28 cellular contexts compared by ENCODE assay signal in genomic region chr7:18780266-18780665, GRCh38.
"Had no signal": no experiment of that assay in that cellular context is flagged by ENCODE, and none has a peak within 500 bp of the region (broad histone marks: within the 10 kb centered on the region; RNA-seq: fewer than 3 reads in every experiment).

No MANE protein-coding gene starts in this region.

- H3K9me2 ChIP-seq: SK-N-SH had no signal

- H3K27ac Mint-ChIP-seq: activated CD4-positive, alpha-beta memory T cell treated with anti-CD3 and anti-CD28 coated beads for 36 hours; activated CD4-positive, alpha-beta T cell treated with anti-CD3 and anti-CD28 coated beads for 36 hours; activated CD4-positive, alpha-beta T cell treated with anti-CD3 and anti-CD28 coated beads, Interleukin-2, amount 10 ng/mL, durations not matched to agents 7 days and 5 days; activated CD8-positive, alpha-beta memory T cell treated with anti-CD3 and anti-CD28 coated beads, Interleukin-2, amount 10 ng/mL, durations not matched to agents 7 days and 5 days; activated naive CD8-positive, alpha-beta T cell treated with anti-CD3 and anti-CD28 coated beads for 36 hours; T-helper 1 cell treated with Interleukin-12 subunit alpha and Interleukin-12 subunit beta and Interleukin-4 antibody, amounts not matched to agents 30 μg/mL and 1 μg/mL, for 36 hours; T-helper 2 cell treated with Interferon-gamma antibody and Interleukin-4, amounts not matched to agents 5 μg/mL and 100 μg/mL, for 36 hours; WTC11 had no signal

- H3K36me3 ChIP-seq: brain microvascular endothelial cell, SJCRH30 had no signal

- H3K9ac ChIP-seq: KMS-11, SK-N-SH had no signal

- H3K27ac ChIP-seq: brain microvascular endothelial cell, KMS-11, SJCRH30 had no signal

- H3K9me3 Mint-ChIP-seq: activated CD4-positive, alpha-beta memory T cell treated with anti-CD3 and anti-CD28 coated beads for 36 hours; activated CD4-positive, alpha-beta T cell treated with anti-CD3 and anti-CD28 coated beads, Interleukin-2, amount 10 ng/mL, durations not matched to agents 7 days and 5 days; activated naive CD8-positive, alpha-beta T cell treated with anti-CD3 and anti-CD28 coated beads for 36 hours; T-helper 2 cell treated with Interferon-gamma antibody and Interleukin-4, amounts not matched to agents 5 μg/mL and 100 μg/mL, for 36 hours; WTC11 had no signal

- H3K9me3 ChIP-seq: SJCRH30, SK-N-SH had no signal

- H3K4me3 ChIP-seq: SJCRH30 had no signal

- H3K36me3 Mint-ChIP-seq: activated CD4-positive, alpha-beta memory T cell treated with anti-CD3 and anti-CD28 coated beads for 36 hours; activated CD8-positive, alpha-beta memory T cell treated with anti-CD3 and anti-CD28 coated beads, Interleukin-2, amount 10 ng/mL, durations not matched to agents 7 days and 5 days; activated naive CD8-positive, alpha-beta T cell treated with anti-CD3 and anti-CD28 coated beads for 36 hours; WTC11 had no signal

- H3K27me3 Mint-ChIP-seq: activated CD4-positive, alpha-beta memory T cell treated with anti-CD3 and anti-CD28 coated beads for 36 hours; activated CD4-positive, alpha-beta T cell treated with anti-CD3 and anti-CD28 coated beads for 36 hours; activated CD4-positive, alpha-beta T cell treated with anti-CD3 and anti-CD28 coated beads, Interleukin-2, amount 10 ng/mL, durations not matched to agents 7 days and 5 days; activated CD8-positive, alpha-beta memory T cell treated with anti-CD3 and anti-CD28 coated beads, Interleukin-2, amount 10 ng/mL, durations not matched to agents 7 days and 5 days; activated naive CD8-positive, alpha-beta T cell treated with anti-CD3 and anti-CD28 coated beads for 36 hours had no signal

- H3K4me1 Mint-ChIP-seq: activated CD4-positive, alpha-beta T cell treated with anti-CD3 and anti-CD28 coated beads for 36 hours; activated CD4-positive, alpha-beta T cell treated with anti-CD3 and anti-CD28 coated beads, Interleukin-2, amount 10 ng/mL, durations not matched to agents 7 days and 5 days; activated CD8-positive, alpha-beta memory T cell treated with anti-CD3 and anti-CD28 coated beads, Interleukin-2, amount 10 ng/mL, durations not matched to agents 7 days and 5 days; activated naive CD8-positive, alpha-beta T cell treated with anti-CD3 and anti-CD28 coated beads for 36 hours had no signal

- H3K4me3 Mint-ChIP-seq: activated CD4-positive, alpha-beta memory T cell treated with anti-CD3 and anti-CD28 coated beads for 36 hours; activated CD4-positive, alpha-beta T cell treated with anti-CD3 and anti-CD28 coated beads for 36 hours; activated CD4-positive, alpha-beta T cell treated with anti-CD3 and anti-CD28 coated beads, Interleukin-2, amount 10 ng/mL, durations not matched to agents 7 days and 5 days; activated CD8-positive, alpha-beta memory T cell treated with anti-CD3 and anti-CD28 coated beads, Interleukin-2, amount 10 ng/mL, durations not matched to agents 7 days and 5 days; activated naive CD8-positive, alpha-beta T cell treated with anti-CD3 and anti-CD28 coated beads for 36 hours; T-helper 1 cell treated with Interleukin-12 subunit alpha and Interleukin-12 subunit beta and Interleukin-4 antibody, amounts not matched to agents 30 μg/mL and 1 μg/mL, for 36 hours; T-helper 2 cell treated with Interferon-gamma antibody and Interleukin-4, amounts not matched to agents 5 μg/mL and 100 μg/mL, for 36 hours; WTC11 had no signal

- H3K4me2 ChIP-seq: KMS-11, SK-N-SH had no signal

- H3K27me3 ChIP-seq: brain microvascular endothelial cell, SJCRH30 had no signal

- DNase-seq: activated CD4-positive, alpha-beta memory T cell treated with anti-CD3 and anti-CD28 coated beads for 36 hours; activated CD4-positive, alpha-beta T cell treated with anti-CD3 and anti-CD28 coated beads for 36 hours; activated CD4-positive, alpha-beta T cell treated with anti-CD3 and anti-CD28 coated beads, Interleukin-2, amount 10 ng/mL, durations not matched to agents 7 days and 5 days; activated CD8-positive, alpha-beta memory T cell treated with anti-CD3 and anti-CD28 coated beads, Interleukin-2, amount 10 ng/mL, durations not matched to agents 7 days and 5 days; activated CD8-positive, alpha-beta memory T cell treated with anti-CD3 and anti-CD28 coated beads, Interleukin-2, amount 50 U/mL, for 48 hours; activated effector memory CD4-positive, alpha-beta T cell treated with Interleukin-2 at 50 U/mL for 16 hours; activated naive CD4-positive, alpha-beta T cell treated with anti-CD3 and anti-CD28 coated beads, Interleukin-2, amount 50 U/mL, for 16 hours; activated naive CD8-positive, alpha-beta T cell treated with anti-CD3 and anti-CD28 coated beads for 36 hours; activated T-cell treated with anti-CD3 and anti-CD28 coated beads, Interleukin-2, amount 50 U/mL, for 48 hours; amniotic stem cell; aorta; brain microvascular endothelial cell; central memory CD4-positive, alpha-beta T cell; NCI-H1105; NCI-H1417 treated with DMSO at 0.1 percent for 48 hours; NCI-H187 treated with DMSO at 0.1 percent for 48 hours; NCI-H2081; NCI-H226; NCI-H446 treated with DMSO at 0.1 percent for 48 hours; NCI-H524; SHP77; SJCRH30; SK-N-SH had no signal

- ATAC-seq: activated CD4-positive, alpha-beta T cell treated with anti-CD3 and anti-CD28 coated beads for 36 hours; activated CD8-positive, alpha-beta memory T cell treated with anti-CD3 and anti-CD28 coated beads, Interleukin-2, amount 10 ng/mL, durations not matched to agents 7 days and 5 days; Panc1; WTC11 had no signal
